In genomic region chr15:34209421-34210282, GRCh38 we compare ENCODE assay signal across 1 cellular context.
TF ChIP-seq lines count a peak whose summit lies in the region.

TSS of gene KATNBL1 (minus strand) at chr15:34210096. CDS start at chr15:34163676, 46,420 bp downstream.

TF ChIP-seq in HepG2, 621 proteins besides CTCF, POLR2A, EP300 and RAD21 (continued from another document and continues in another):
- peak; percentile 55; the same call in 1 of the 2 replicates for TF ChIP-seq ETV5 (CRISPR knock-in tag; IDR thresholded peaks at IDR 0.05; ENCODE audit: borderline replicate concordance)
- no peak for TF ChIP-seq GPBP1L1 (CRISPR knock-in tag; IDR thresholded peaks at IDR 0.05)
- TF ChIP-seq HOXD1 (CRISPR knock-in tag; IDR thresholded peaks at IDR 0.05): no peak
- no peak for TF ChIP-seq JUNB (CRISPR knock-in tag; IDR thresholded peaks at IDR 0.05; ENCODE audit: borderline replicate concordance)
- no peak for TF ChIP-seq ATAD3A (CRISPR knock-in tag; IDR thresholded peaks at IDR 0.05)
- 0 out of 2 replicates have a peak, but pooled peaks have one; percentile 64 for TF ChIP-seq ZNF563 (CRISPR knock-in tag; IDR thresholded peaks at IDR 0.05)
- TF ChIP-seq HOXA3 (CRISPR knock-in tag; IDR thresholded peaks at IDR 0.05): peak; percentile 63; the same call in 1 of the 2 replicates
- peak; percentile 82 for TF ChIP-seq SALL1 (CRISPR knock-in tag; IDR thresholded peaks at IDR 0.05)
- TF ChIP-seq NONO (IDR thresholded peaks at IDR 0.05): no peak
- TF ChIP-seq NONO (CRISPR knock-in tag; conservative IDR thresholded peaks at IDR 0.05): 0 out of 2 replicates have a peak, but pooled peaks have one; percentile 38
- TF ChIP-seq HOMEZ (CRISPR knock-in tag; IDR thresholded peaks at IDR 0.05; ENCODE audit: low read depth): peak; percentile 53; the same call in 1 of the 2 replicates
- TF ChIP-seq GMEB2 (CRISPR knock-in tag; IDR thresholded peaks at IDR 0.05; ENCODE audit: low read depth): no peak
- TF ChIP-seq MEIS2 (CRISPR knock-in tag; IDR thresholded peaks at IDR 0.05): 0 out of 2 replicates have a peak, but pooled peaks have one; percentile 58
- TF ChIP-seq ZNF143 (CRISPR knock-in tag; IDR thresholded peaks at IDR 0.05): peak; percentile 85
- TF ChIP-seq NFATC3 (CRISPR knock-in tag; IDR thresholded peaks at IDR 0.05): no peak
- TF ChIP-seq ZNF20 (CRISPR knock-in tag; IDR thresholded peaks at IDR 0.05): no peak
- 0 out of 2 replicates have a peak, but pooled peaks have one; percentile 55 for TF ChIP-seq ZNF430 (CRISPR knock-in tag; IDR thresholded peaks at IDR 0.05)
- peak; percentile 66; the same call in 1 of the 2 replicates for TF ChIP-seq MXD1 (CRISPR knock-in tag; IDR thresholded peaks at IDR 0.05)
- TF ChIP-seq MXD4 (CRISPR knock-in tag; IDR thresholded peaks at IDR 0.05): peak; percentile 69; the same call in 1 of the 2 replicates
- peak; percentile 84; the same call in 1 of the 2 replicates for TF ChIP-seq KDM2A (CRISPR knock-in tag; IDR thresholded peaks at IDR 0.05; ENCODE audit: borderline replicate concordance, low read depth)
- TF ChIP-seq ZNF776 (CRISPR knock-in tag; IDR thresholded peaks at IDR 0.05): peak; percentile 40; the same call in 1 of the 2 replicates
- 0 out of 2 replicates have a peak, but pooled peaks have one; percentile 50 for TF ChIP-seq AHR (CRISPR knock-in tag; IDR thresholded peaks at IDR 0.05)
- TF ChIP-seq FUBP1 (CRISPR knock-in tag; IDR thresholded peaks at IDR 0.05; ENCODE audit: borderline replicate concordance): no peak
- TF ChIP-seq MIER3 (CRISPR knock-in tag; IDR thresholded peaks at IDR 0.05; ENCODE audit: borderline replicate concordance): peak; percentile 60; the same call in 1 of the 2 replicates
- TF ChIP-seq SRF (IDR thresholded peaks at IDR 0.05; ENCODE audit: low read depth, low read length): no peak
- peak; percentile 73 for TF ChIP-seq NRL (CRISPR knock-in tag; IDR thresholded peaks at IDR 0.05; ENCODE audit: borderline replicate concordance)
- TF ChIP-seq HES4 (CRISPR knock-in tag; IDR thresholded peaks at IDR 0.05; ENCODE audit: borderline replicate concordance): peak; percentile 46; the same call in 1 of the 2 replicates
- TF ChIP-seq MED13 (CRISPR knock-in tag; IDR thresholded peaks at IDR 0.05): peak; percentile 75
- peak; percentile 76; the same call in 1 of the 2 replicates for TF ChIP-seq RXRB (CRISPR knock-in tag; IDR thresholded peaks at IDR 0.05; ENCODE audit: borderline replicate concordance)
- TF ChIP-seq PITX1 (CRISPR knock-in tag; IDR thresholded peaks at IDR 0.05): no peak
- TF ChIP-seq TBX3 (IDR thresholded peaks at IDR 0.05; ENCODE audit: borderline replicate concordance): no peak
- no peak for TF ChIP-seq SRSF4 (IDR thresholded peaks at IDR 0.05; ENCODE audit: low read depth, low read length, poor library complexity, severe bottlenecking)
- no peak for TF ChIP-seq ZNF343 (CRISPR knock-in tag; IDR thresholded peaks at IDR 0.05)
- TF ChIP-seq MYPOP (CRISPR knock-in tag; IDR thresholded peaks at IDR 0.05): peak; percentile 77; the same call in 1 of the 2 replicates
- TF ChIP-seq HNF4A (CRISPR knock-in tag; IDR thresholded peaks at IDR 0.05): peak; percentile 39
- no peak for TF ChIP-seq HIC2 (CRISPR knock-in tag; IDR thresholded peaks at IDR 0.05; ENCODE audit: low read depth)
- TF ChIP-seq ZNF7 (CRISPR knock-in tag; IDR thresholded peaks at IDR 0.05): 0 out of 2 replicates have a peak, but pooled peaks have one; percentile 17
- 0 out of 2 replicates have a peak, but pooled peaks have one; percentile 53 for TF ChIP-seq SMAD3 (CRISPR knock-in tag; IDR thresholded peaks at IDR 0.05)
- TF ChIP-seq FOSL2 (CRISPR knock-in tag; IDR thresholded peaks at IDR 0.05): peak; percentile 51
- TF ChIP-seq ZNF883 (CRISPR knock-in tag; IDR thresholded peaks at IDR 0.05; ENCODE audit: not compliant biosample characterization): peak; percentile 70
- TF ChIP-seq ZNF891 (CRISPR knock-in tag; IDR thresholded peaks at IDR 0.05): peak; percentile 83; the same call in 1 of the 2 replicates
- TF ChIP-seq TBX2 (CRISPR knock-in tag; IDR thresholded peaks at IDR 0.05; ENCODE audit: borderline replicate concordance): peak; percentile 63
- peak; percentile 73 for TF ChIP-seq GATAD1 (CRISPR knock-in tag; IDR thresholded peaks at IDR 0.05)
- peak; percentile 79 for TF ChIP-seq RXRA (CRISPR knock-in tag; IDR thresholded peaks at IDR 0.05)
- TF ChIP-seq GABPA (IDR thresholded peaks at IDR 0.05; ENCODE audit: low read depth, low read length): no peak
- peak; percentile 55 for TF ChIP-seq GABPA (CRISPR knock-in tag; IDR thresholded peaks at IDR 0.05; ENCODE audit: low read depth)
- peak; percentile 77 to 87; a peak in 3 of 4 replicates for TF ChIP-seq HMGXB4 (CRISPR knock-in tag; IDR thresholded peaks at IDR 0.05; ENCODE audit: borderline replicate concordance in 1 of 2, low read depth in 1 of 2)
- TF ChIP-seq ARID5B (CRISPR knock-in tag; IDR thresholded peaks at IDR 0.05): peak; percentile 51
- peak; percentile 35; the same call in 1 of the 2 replicates for TF ChIP-seq NR2F6 (IDR thresholded peaks at IDR 0.05)
- peak; percentile 83 for TF ChIP-seq NR2F6 (CRISPR knock-in tag; IDR thresholded peaks at IDR 0.05)
